ENCODE assay signal across 10 cellular contexts in the genomic region with DNA sequence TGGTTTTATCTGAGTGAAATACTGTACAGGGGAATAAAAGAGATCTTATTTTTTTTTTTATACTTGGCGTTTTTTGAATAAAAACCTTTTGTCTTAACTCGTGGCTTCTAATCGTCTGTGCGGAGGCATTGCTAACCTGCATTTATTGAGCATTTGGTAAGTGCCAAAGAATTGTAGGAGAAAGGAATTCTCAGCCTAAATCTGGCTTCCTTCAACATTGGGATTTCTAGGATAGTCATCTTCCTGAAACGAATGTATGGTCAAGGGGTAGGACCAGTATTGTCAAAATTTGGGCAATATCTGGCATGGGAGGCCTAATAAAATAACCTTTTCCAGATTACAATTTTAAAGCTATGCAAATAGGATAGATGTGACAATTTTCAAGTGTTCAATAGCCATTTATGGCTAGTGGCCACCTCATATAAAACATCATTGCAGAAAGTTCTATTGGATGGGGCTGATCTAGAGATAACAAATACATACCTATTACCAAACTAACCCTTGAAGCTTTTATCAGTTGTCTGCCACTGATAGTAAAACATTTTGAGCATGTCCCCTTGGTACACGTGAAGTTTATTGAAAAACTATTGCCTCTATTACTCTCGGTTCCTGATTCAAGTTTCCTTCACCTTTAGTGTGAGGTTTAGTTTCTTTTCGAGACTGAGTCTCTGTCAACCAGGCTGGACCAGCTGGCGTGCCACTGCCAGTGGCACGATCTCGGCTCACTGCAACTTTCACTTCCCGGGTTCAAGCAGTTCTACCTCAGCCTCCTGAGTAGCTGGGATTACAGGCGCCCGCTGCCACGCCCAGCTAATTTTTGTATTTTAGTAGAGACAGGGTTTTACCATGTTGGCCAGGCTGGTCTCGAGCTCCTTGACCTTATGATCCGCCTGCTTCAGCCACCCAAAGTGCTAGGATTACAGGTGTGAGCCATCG. TPM values are rescaled to one million over a fixed set of nuclear protein-coding genes. Genes with fewer than 3 reads are reported as not detected.
DNase-seq lines count a peak whose midpoint lies in the region; ATAC-seq, FAIRE-seq and TF ChIP-seq lines count a peak whose summit lies in the region.
"Had no signal": no experiment of that assay in that cellular context is flagged by ENCODE, and none has a peak within 500 bp of the region (broad histone marks: within the 10 kb centered on the region; RNA-seq: fewer than 3 reads in every experiment).

No MANE protein-coding gene starts in this region.

- BruUV-seq in MCF 10A (replicated peaks; lab: Mats Ljungman, UMichigan): no TSS peak

- H3K27ac ChIP-seq in A549: no peak overlapping the region
- H3K27ac ChIP-seq: ovary had no signal

- no peaks in the 10 kb centered on the region for H3K27me3 Mint-ChIP-seq in activated naive CD8-positive, alpha-beta T cell treated with anti-CD3 and anti-CD28 coated beads, Interleukin-2, amount 50 U/mL, for 24 hours
- no peaks in the 10 kb centered on the region for H3K27me3 Mint-ChIP-seq in MCF 10A (ENCODE audit: insufficient read depth, unreplicated experiment)

- H3K4me3 ChIP-seq in A549: no peak overlapping the region
- H3K4me3 ChIP-seq in MG63: no peak overlapping the region
- H3K4me3 ChIP-seq: ovary had no signal

- peaks cover 66% of the 10 kb centered on the region for H3K4me1 Mint-ChIP-seq in activated naive CD8-positive, alpha-beta T cell treated with anti-CD3 and anti-CD28 coated beads, Interleukin-2, amount 50 U/mL, for 24 hours
- peaks cover 10% of the 10 kb centered on the region for H3K4me1 Mint-ChIP-seq in MCF 10A (ENCODE audit: insufficient read depth, unreplicated experiment)

- no peak for FAIRE-seq in A549 (lab: Jason Lieb, UNC)

- no peak overlapping the region for H3K4me2 ChIP-seq in A549

- H3K4me1 ChIP-seq in A549: peaks cover 11% of the 10 kb centered on the region
- H3K4me1 ChIP-seq: BE2C had no signal

- intact Hi-C loops in MCF 10A (cut with micrococcal nuclease): no loop called here

- no peak for TF ChIP-seq POLR2A in A549 (IDR thresholded peaks at IDR 0.05; ENCODE audit: low read length)

- H3K9me3 ChIP-seq in A549 (no peaks in the 10 kb centered on the region), MG63 (no peaks in the 10 kb centered on the region)
- H3K9me3 ChIP-seq: BE2C, ovary had no signal

- WGBS in A549 (ENCODE audit: missing lambda C conversion rate): 88% methylated on average over 12 of the region's 18 CpGs

- POLR2A ChIA-PET in A549 (lab: Yijun Ruan, JAX) (interaction anchor here (1.4 kb wide), 1 partner anchor 44 kb away, joined by 3 read pairs; no protein-coding TSS in a partner anchor), MCF 10A (lab: Yijun Ruan, JAX) (interaction anchor here (7.9 kb wide), 1 partner anchor 155 kb away, joined by 117 read pairs; no protein-coding TSS in a partner anchor)

- H3K36me3 Mint-ChIP-seq in activated naive CD8-positive, alpha-beta T cell treated with anti-CD3 and anti-CD28 coated beads, Interleukin-2, amount 50 U/mL, for 24 hours (ENCODE audit: low read depth): peaks cover 56% of the 10 kb centered on the region
- peaks cover 34% of the 10 kb centered on the region for H3K36me3 Mint-ChIP-seq in MCF 10A (ENCODE audit: insufficient read depth, unreplicated experiment)

- TF ChIP-seq CTCF in A549 (IDR thresholded peaks at IDR 0.05) (no peak), MCF 10A (IDR thresholded peaks at IDR 0.05; ENCODE audit: unreplicated experiment) (no peak)

- no peak for ATAC-seq in A549
- peak; percentile 62 for ATAC-seq in GM18868 (IDR thresholded peaks at IDR 0.05; ENCODE audit: unreplicated experiment)
- no peak for ATAC-seq in activated naive CD8-positive, alpha-beta T cell treated with anti-CD3 and anti-CD28 coated beads, Interleukin-2, amount 50 U/mL, for 24 hours

- H3K36me3 ChIP-seq in MG63: peaks cover 41% of the 10 kb centered on the region
- H3K36me3 ChIP-seq: ovary had no signal

- H3K4me3 Mint-ChIP-seq in activated naive CD8-positive, alpha-beta T cell treated with anti-CD3 and anti-CD28 coated beads, Interleukin-2, amount 50 U/mL, for 24 hours: peak overlapping the region; percentile 93
- no peak overlapping the region for H3K4me3 Mint-ChIP-seq in MCF 10A (ENCODE audit: unreplicated experiment)

- TF ChIP-seq EP300 in A549 (IDR thresholded peaks at IDR 0.05): no peak

- TF ChIP-seq RAD21 in A549 (conservative IDR thresholded peaks at IDR 0.05 in 1 of 2, IDR thresholded peaks at IDR 0.05 in 1 of 2): no peak

- DNase-seq in A549 (ENCODE audit: low read depth in 1 of 2, low spot score in 1 of 2) (no peak), MV-4-11 (lab: John Stamatoyannopoulos, UW) (peak; percentile 89), MG63 (no peak), NCI-H2081 (lab: John Stamatoyannopoulos, UW) (no peak), MCF 10A (ENCODE audit: unreplicated experiment) (no peak), NCI-H1436 (lab: John Stamatoyannopoulos, UW) (no peak)
- no peak for DNase-seq in activated naive CD8-positive, alpha-beta T cell treated with anti-CD3 and anti-CD28 coated beads, Interleukin-2, amount 50 U/mL, for 24 hours
- DNase-seq: BE2C had no signal

- no peaks in the 10 kb centered on the region for H3K27me3 ChIP-seq in MG63
- H3K27me3 ChIP-seq: BE2C, ovary had no signal

- CTCF ChIA-PET in A549 (lab: Yijun Ruan, JAX) (interaction anchor here (0.7 to 18.4 kb wide), 9 partner anchors 9 to 167 kb away, joined by 3 to 449 read pairs (median 6); no protein-coding TSS in a partner anchor), MCF 10A (lab: Yijun Ruan, JAX) (interaction anchor here (0.6 to 10.9 kb wide), 5 partner anchors 29 to 415 kb away, joined by 3 to 359 read pairs (median 4); no protein-coding TSS in a partner anchor)

- H3K27ac Mint-ChIP-seq in activated naive CD8-positive, alpha-beta T cell treated with anti-CD3 and anti-CD28 coated beads, Interleukin-2, amount 50 U/mL, for 24 hours: peak overlapping the region; percentile 94
- no peak overlapping the region for H3K27ac Mint-ChIP-seq in MCF 10A (ENCODE audit: low read depth, unreplicated experiment)

- no peaks in the 10 kb centered on the region for H3K9me3 Mint-ChIP-seq in activated naive CD8-positive, alpha-beta T cell treated with anti-CD3 and anti-CD28 coated beads, Interleukin-2, amount 50 U/mL, for 24 hours
- H3K9me3 Mint-ChIP-seq in MCF 10A (ENCODE audit: unreplicated experiment): no peaks in the 10 kb centered on the region

TF ChIP-seq in A549, 52 proteins besides CTCF, POLR2A, EP300 and RAD21 (continues in another document):
- TF ChIP-seq, protein P1, sequence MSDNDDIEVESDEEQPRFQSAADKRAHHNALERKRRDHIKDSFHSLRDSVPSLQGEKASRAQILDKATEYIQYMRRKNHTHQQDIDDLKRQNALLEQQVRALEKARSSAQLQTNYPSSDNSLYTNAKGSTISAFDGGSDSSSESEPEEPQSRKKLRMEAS (IDR thresholded peaks at IDR 0.05): no peak
- TF ChIP-seq, protein P2, sequence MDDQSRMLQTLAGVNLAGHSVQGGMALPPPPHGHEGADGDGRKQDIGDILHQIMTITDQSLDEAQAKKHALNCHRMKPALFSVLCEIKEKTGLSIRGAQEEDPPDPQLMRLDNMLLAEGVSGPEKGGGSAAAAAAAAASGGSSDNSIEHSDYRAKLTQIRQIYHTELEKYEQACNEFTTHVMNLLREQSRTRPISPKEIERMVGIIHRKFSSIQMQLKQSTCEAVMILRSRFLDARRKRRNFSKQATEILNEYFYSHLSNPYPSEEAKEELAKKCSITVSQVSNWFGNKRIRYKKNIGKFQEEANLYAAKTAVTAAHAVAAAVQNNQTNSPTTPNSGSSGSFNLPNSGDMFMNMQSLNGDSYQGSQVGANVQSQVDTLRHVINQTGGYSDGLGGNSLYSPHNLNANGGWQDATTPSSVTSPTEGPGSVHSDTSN (IDR thresholded peaks at IDR 0.05): no peak
- TF ChIP-seq SMC3 (IDR thresholded peaks at IDR 0.05): no peak
- no peak for TF ChIP-seq MAZ (IDR thresholded peaks at IDR 0.05; ENCODE audit: borderline replicate concordance, low read depth, low read length)
- no peak for TF ChIP-seq HEYL (CRISPR knock-in tag; IDR thresholded peaks at IDR 0.05)
- no peak for TF ChIP-seq CBX2 (IDR thresholded peaks at IDR 0.05; ENCODE audit: borderline replicate concordance, low read depth)
- TF ChIP-seq ESRRA (IDR thresholded peaks at IDR 0.05; ENCODE audit: borderline replicate concordance, low read length): no peak
- no peak for TF ChIP-seq MYC (IDR thresholded peaks at IDR 0.05; ENCODE audit: borderline replicate concordance, low read length)
- TF ChIP-seq CBX8 (IDR thresholded peaks at IDR 0.05): no peak
- TF ChIP-seq, protein P3, sequence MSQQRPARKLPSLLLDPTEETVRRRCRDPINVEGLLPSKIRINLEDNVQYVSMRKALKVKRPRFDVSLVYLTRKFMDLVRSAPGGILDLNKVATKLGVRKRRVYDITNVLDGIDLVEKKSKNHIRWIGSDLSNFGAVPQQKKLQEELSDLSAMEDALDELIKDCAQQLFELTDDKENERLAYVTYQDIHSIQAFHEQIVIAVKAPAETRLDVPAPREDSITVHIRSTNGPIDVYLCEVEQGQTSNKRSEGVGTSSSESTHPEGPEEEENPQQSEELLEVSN (IDR thresholded peaks at IDR 0.05; ENCODE audit: borderline replicate concordance, low read depth): no peak
- no peak for TF ChIP-seq SREBF2 (IDR thresholded peaks at IDR 0.05)
- no peak for TF ChIP-seq ZSCAN20 (CRISPR knock-in tag; IDR thresholded peaks at IDR 0.05)
- no peak for TF ChIP-seq CHD4 (IDR thresholded peaks at IDR 0.05; ENCODE audit: borderline replicate concordance)
- TF ChIP-seq JUNB (IDR thresholded peaks at IDR 0.05): no peak
- peak; percentile 52; the same call in 1 of the 2 replicates for TF ChIP-seq FOSB (CRISPR knock-in tag; IDR thresholded peaks at IDR 0.05)
- TF ChIP-seq, protein P4, sequence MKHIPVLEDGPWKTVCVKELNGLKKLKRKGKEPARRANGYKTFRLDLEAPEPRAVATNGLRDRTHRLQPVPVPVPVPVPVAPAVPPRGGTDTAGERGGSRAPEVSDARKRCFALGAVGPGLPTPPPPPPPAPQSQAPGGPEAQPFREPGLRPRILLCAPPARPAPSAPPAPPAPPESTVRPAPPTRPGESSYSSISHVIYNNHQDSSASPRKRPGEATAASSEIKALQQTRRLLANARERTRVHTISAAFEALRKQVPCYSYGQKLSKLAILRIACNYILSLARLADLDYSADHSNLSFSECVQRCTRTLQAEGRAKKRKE (CRISPR knock-in tag; IDR thresholded peaks at IDR 0.05; ENCODE audit: low read depth): no peak

RNA-seq across cellular contexts. Expression of a gene that starts 5.6 kb away (rescaled TPM):
- polyA plus RNA-seq in A549 (2011; rRNA removed) (19.0 and 21.9 TPM in 2 replicates), A549 (2017; fragmentation: RNase III; extraction: RNeasy Plus Mini Kit Qiagen cat#74134 plus additional on column Dnase treatment) (12.3 to 16.6 TPM (median 15.4 TPM) in 3 replicates)
- polyA plus RNA-seq in A549 (2012; cell fraction: cytosol; rRNA removed): 24.5 and 35.6 TPM in 2 replicates
- polyA plus RNA-seq in A549 (2012; cell fraction: nucleus; rRNA removed): 78.3 and 86.2 TPM in 2 replicates
- polyA minus RNA-seq in A549 (2011; rRNA and poly(A)+ RNA removed): 28.6 and 29.4 TPM in 2 replicates
- 13.0 and 18.9 TPM in 2 replicates for total RNA-seq in MG63 (2014; rRNA removed; shearing (Covaris generic); ENCODE audit: low replicate concordance)
- total RNA-seq in MCF 10A (2022): 6.0 and 6.2 TPM in 2 replicates
